15 cellular contexts compared by ENCODE assay signal in the genomic region with DNA sequence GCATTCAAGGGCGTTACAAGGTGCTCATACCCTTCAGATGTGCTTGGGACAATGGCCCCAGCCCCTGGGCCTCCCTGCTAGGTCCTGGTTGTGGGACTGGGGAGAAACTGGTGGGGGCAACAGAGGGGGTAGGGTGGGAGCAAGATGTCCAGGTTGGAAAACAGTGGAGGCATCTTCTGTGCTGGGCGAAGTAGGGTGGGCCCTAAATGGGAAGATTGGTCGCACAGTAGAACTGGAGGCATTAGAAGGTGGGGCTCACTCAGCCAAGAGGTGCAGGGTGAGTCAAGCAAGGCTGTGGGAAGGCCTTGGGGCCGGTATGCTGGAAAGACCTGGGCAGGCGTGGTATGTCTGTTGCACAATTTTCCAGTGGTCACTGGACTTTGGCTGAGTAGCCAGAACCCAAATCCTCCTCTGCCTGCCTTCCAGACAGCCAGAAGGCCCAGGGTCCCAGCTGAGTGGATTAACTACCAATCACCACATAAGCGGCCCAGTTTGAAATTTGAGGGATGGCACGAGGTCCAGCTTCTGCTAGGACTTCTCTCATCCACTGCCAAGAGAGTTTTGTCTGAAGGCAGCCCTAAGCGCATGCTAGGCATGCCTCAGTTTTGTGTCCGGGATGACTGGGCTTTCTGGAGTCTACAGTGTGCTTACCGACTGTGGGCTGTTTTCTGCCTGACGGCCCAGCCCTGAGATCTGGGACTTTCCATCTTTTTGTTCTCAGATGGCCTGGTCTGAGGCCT.
DNase-seq lines count a peak whose midpoint lies in the region; ATAC-seq lines count a peak whose summit lies in the region.
"Had no signal": no experiment of that assay in that cellular context is flagged by ENCODE, and none has a peak within 500 bp of the region (broad histone marks: within the 10 kb centered on the region; RNA-seq: fewer than 3 reads in every experiment).

No MANE protein-coding gene starts in this region.

- DNase-seq in ELF-1 (ENCODE audit: low read depth, low spot score) (peak; percentile 44), SW480 (ENCODE audit: low spot score) (peak; percentile 63), iris pigment epithelial cell (ENCODE audit: low read depth) (peak; percentile 76), sciatic nerve (ENCODE audit: low spot score) (no peak), SIG-M5 treated with dmso at 0.1 percent for 504 hours (lab: John Stamatoyannopoulos, UW; ENCODE audit: unreplicated experiment) (no peak)
- DNase-seq in activated CD4-positive, alpha-beta T cell treated with anti-CD3 and anti-CD28 coated beads for 48 hours, result no peak
- no peak for DNase-seq in activated T-cell treated with anti-CD3 and anti-CD28 coated beads, Interleukin-2, amount 50 U/mL, for 1 hour
- DNase-seq: activated naive CD4-positive, alpha-beta T cell treated with anti-CD3 and anti-CD28 coated beads, Interleukin-2, amount 50 U/mL, for 16 hours; BE2C; DMS79 treated with DMSO at 0.1 percent for 48 hours; Karpas-422; NCI-H187; stimulated activated CD4-positive, alpha-beta T cell treated with anti-CD3 and anti-CD28 coated beads, Interleukin-4, amount 100 ng/mL, for 1 hour had no signal

- intact Hi-C loops in sciatic nerve (cut with DNase I), result no loop called here

- ATAC-seq in sciatic nerve (peak; percentile 74), GM18909 (IDR thresholded peaks at IDR 0.05; ENCODE audit: poor library complexity, unreplicated experiment) (no peak)
- ATAC-seq: WTC11 had no signal

Comparison
In these comparisons a context has a peak if more than half of its experiments do, and no peak if none do; other contexts are left out.
1. DNase-seq: peak in ELF-1 (single experiment), SW480 (single experiment) and iris pigment epithelial cell (single experiment); none in sciatic nerve (single experiment), activated CD4-positive, alpha-beta T cell treated with anti-CD3 and anti-CD28 coated beads for 48 hours (single experiment), SIG-M5 treated with dmso at 0.1 percent for 504 hours (single experiment) and activated T-cell treated with anti-CD3 and anti-CD28 coated beads, Interleukin-2, amount 50 U/mL, for 1 hour (single experiment).